ENCODE assay signal across 23 cellular contexts in the genomic region with DNA sequence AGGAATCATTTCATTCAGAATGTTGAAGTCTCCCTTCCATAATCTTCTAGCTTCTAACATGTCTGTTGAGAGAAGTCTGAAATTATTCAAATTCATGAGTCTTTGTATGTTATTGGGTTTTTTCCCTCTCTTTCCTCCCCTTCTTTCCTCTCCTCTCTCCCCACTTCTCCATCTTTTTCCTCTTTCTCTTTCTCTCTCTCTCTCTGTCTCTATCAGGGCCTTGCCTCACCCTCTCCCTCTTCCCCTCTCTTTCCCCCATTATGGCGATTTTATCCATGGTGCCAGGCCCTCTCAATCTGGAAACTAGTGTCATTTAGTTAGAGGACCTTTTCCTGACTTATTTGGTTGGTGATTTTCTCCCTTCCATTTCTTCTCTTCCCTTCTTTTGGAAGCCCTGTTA.
"Had no signal": no experiment of that assay in that cellular context is flagged by ENCODE, and none has a peak within 500 bp of the region (broad histone marks: within the 10 kb centered on the region; RNA-seq: fewer than 3 reads in every experiment).

No MANE protein-coding gene starts in this region.

- H3K79me2 ChIP-seq: hepatocyte had no signal

- H3K9me3 ChIP-seq: gastrocnemius medialis, ovary, psoas muscle, sigmoid colon, spleen, testis, tibial artery had no signal

- H3K36me3 ChIP-seq: gastrocnemius medialis, ovary, sigmoid colon, spleen, tibial artery had no signal

- H3K27me3 ChIP-seq: gastrocnemius medialis, hepatocyte, ovary, sigmoid colon, testis had no signal

- H3K4me1 ChIP-seq: gastrocnemius medialis, psoas muscle, sigmoid colon, tibial artery had no signal

- H3K4me3 ChIP-seq: gastrocnemius medialis, hepatocyte, ovary, psoas muscle, sigmoid colon, spleen, testis, tibial artery had no signal

- ATAC-seq: gastrocnemius medialis; left lobe of liver; natural killer cell; psoas muscle; right cardiac atrium; stimulated activated memory B cell treated with anti-CD40 and anti-IgM and Interleukin-4, amounts not matched to agents 10 μg/mL and 1 μg/mL and 100 μg/mL, for 72 hours; stimulated activated naive CD8-positive, alpha-beta T cell treated with anti-CD3 and anti-CD28 coated beads, Interleukin-15, Interleukin-2, amounts not matched to agents 100 U/mL and 50 U/mL, for 24 hours had no signal

- H2AFZ ChIP-seq: hepatocyte had no signal

- H3K27ac ChIP-seq: gastrocnemius medialis, hepatocyte, psoas muscle, sigmoid colon, spleen, tibial artery had no signal

- H3K4me2 ChIP-seq: hepatocyte had no signal

- DNase-seq: cortex of kidney; effector CD4-positive, alpha-beta T cell; foreskin fibroblast; gastrocnemius medialis; head of caudate nucleus; kidney; mammary epithelial cell; natural killer cell; occipital lobe; ovary; posterior cingulate gyrus; psoas muscle; right cardiac atrium; sigmoid colon; spleen; stimulated activated CD4-positive, alpha-beta T cell treated with anti-CD3 and anti-CD28 coated beads, Interleukin-4, amount 100 ng/mL, for 4 hours; stimulated activated naive CD8-positive, alpha-beta T cell treated with anti-CD3 and anti-CD28 coated beads, Interleukin-15, Interleukin-2, amounts not matched to agents 100 U/mL and 50 U/mL, for 24 hours; substantia nigra; tibial artery had no signal
